9 cellular contexts compared by ENCODE assay signal in genomic region chr3:98556164-98557130, GRCh38. TPM values are rescaled to one million over a fixed set of nuclear protein-coding genes. Genes with fewer than 3 reads are reported as not detected.
A peak's percentile ranks its signal among the peaks of the same experiment; 100 is the strongest.
DNase-seq lines count a peak whose midpoint lies in the region; ATAC-seq and TF ChIP-seq lines count a peak whose summit lies in the region.
"Had no signal": no experiment of that assay in that cellular context is flagged by ENCODE, and none has a peak within 500 bp of the region (broad histone marks: within the 10 kb centered on the region; RNA-seq: fewer than 3 reads in every experiment).

No MANE protein-coding gene starts in this region.

- H3K4me1 ChIP-seq in mesenchymal stem cell (ENCODE audit: control insufficient read depth, insufficient read depth, low read depth, low read length), result no peaks in the 10 kb centered on the region
- H3K4me1 ChIP-seq in upper lobe of right lung, result no peaks in the 10 kb centered on the region

- H2BK12ac ChIP-seq in mesenchymal stem cell (ENCODE audit: low read length in 2 of 2), result no peak overlapping the region

- H3K9me3 ChIP-seq in mesenchymal stem cell (ENCODE audit: control insufficient read depth, low read length), result no peaks in the 10 kb centered on the region
- H3K9me3 ChIP-seq in upper lobe of right lung, result no peaks in the 10 kb centered on the region

- H2BK15ac ChIP-seq in mesenchymal stem cell (ENCODE audit: low read depth, poor library complexity, severe bottlenecking), result no peak overlapping the region

- H3K4me3 ChIP-seq in mesenchymal stem cell (ENCODE audit: insufficient read depth in 1 of 2, low read depth in 1 of 2, low read length in 2 of 2) (no peak overlapping the region), upper lobe of right lung (no peak overlapping the region)

- no peak overlapping the region for H3K4me2 ChIP-seq in mesenchymal stem cell (ENCODE audit: low read length, poor library complexity, severe bottlenecking)

- peak; percentile 52 for DNase-seq in mesenchymal stem cell
- no peak for DNase-seq in sciatic nerve (ENCODE audit: low spot score)
- DNase-seq in medulla oblongata (ENCODE audit: extremely low spot score), result no peak
- DNase-seq in Right ventricle myocardium superior, result no peak
- no peak for DNase-seq in upper lobe of right lung

- H3K79me1 ChIP-seq in mesenchymal stem cell (replicated peaks; ENCODE audit: low read length, poor library complexity, severe bottlenecking), result no peaks in the 10 kb centered on the region

- H3K27ac ChIP-seq in mesenchymal stem cell (ENCODE audit: low read length, poor library complexity, severe bottlenecking) (no peak overlapping the region), upper lobe of right lung (no peak overlapping the region)

- no peak overlapping the region for H2BK5ac ChIP-seq in mesenchymal stem cell (ENCODE audit: low read depth, low read length, poor library complexity, severe bottlenecking)

- H3K14ac ChIP-seq in mesenchymal stem cell (ENCODE audit: low read length in 2 of 2), result no peak overlapping the region

- H2AFZ ChIP-seq in mesenchymal stem cell (ENCODE audit: low read depth, low read length), result no peak overlapping the region

- no peak overlapping the region for H3K9ac ChIP-seq in mesenchymal stem cell (ENCODE audit: low read length)

- no peak overlapping the region for H4K8ac ChIP-seq in mesenchymal stem cell (ENCODE audit: low read length)

- H2AK5ac ChIP-seq in mesenchymal stem cell (ENCODE audit: low read length, severe bottlenecking), result no peak overlapping the region

- intact Hi-C loops in sciatic nerve (cut with DNase I) (no loop called here), Right ventricle myocardium superior (cut with DNase I) (no loop called here), upper lobe of right lung (cut with DNase I) (no loop called here)

- no peak overlapping the region for H3K4ac ChIP-seq in mesenchymal stem cell (ENCODE audit: low read depth in 1 of 2, low read length in 2 of 2)

- no peak for TF ChIP-seq CTCF in upper lobe of right lung (IDR thresholded peaks at IDR 0.05)

- H3K18ac ChIP-seq in mesenchymal stem cell (ENCODE audit: low read depth in 1 of 2, low read length in 2 of 2), result no peak overlapping the region

- H4K91ac ChIP-seq in mesenchymal stem cell (ENCODE audit: low read length), result no peak overlapping the region

- no peak overlapping the region for H2BK120ac ChIP-seq in mesenchymal stem cell (ENCODE audit: low read depth, low read length)

- H3K23ac ChIP-seq in mesenchymal stem cell (ENCODE audit: low read length in 2 of 2), result no peak overlapping the region

- H3K36me3 ChIP-seq in mesenchymal stem cell (ENCODE audit: control insufficient read depth in 1 of 2, insufficient read depth in 2 of 2, low read depth in 1 of 2, low read length in 2 of 2) (no peaks in the 10 kb centered on the region), upper lobe of right lung (no peaks in the 10 kb centered on the region)

- peak; percentile 82 for ATAC-seq in GM18909 (IDR thresholded peaks at IDR 0.05; ENCODE audit: poor library complexity, unreplicated experiment)
- ATAC-seq in HG03045 (IDR thresholded peaks at IDR 0.05; ENCODE audit: unreplicated experiment), result peak; percentile 79
- ATAC-seq in activated CD4-positive, CD25-positive, alpha-beta regulatory T cell treated with anti-CD3 and anti-CD28 coated beads, Interleukin-2, amount 50 U/mL, for 24 hours, result peak; percentile 81 to 82
- ATAC-seq in sciatic nerve, result no peak
- ATAC-seq in Right ventricle myocardium superior (ENCODE audit: poor library complexity), result no peak
- ATAC-seq in upper lobe of right lung, result no peak
- ATAC-seq: Panc1 had no signal

- H3K27me3 ChIP-seq in mesenchymal stem cell (ENCODE audit: control insufficient read depth in 1 of 2, insufficient read depth in 1 of 2, low read length in 2 of 2) (peaks cover 4 to 17% of the 10 kb centered on the region in 2 experiments), upper lobe of right lung (peaks cover 4% of the 10 kb centered on the region)

- WGBS in mesenchymal stem cell, result 87% methylated on average over 5 of the region's 7 CpGs

RNA-seq across cellular contexts. Expression of gene GPR15, which starts 24.7 kb away (rescaled TPM):
- not detected for polyA plus RNA-seq in mesenchymal stem cell (2013, experiment 1 of 2)
- polyA plus RNA-seq in mesenchymal stem cell (2013, experiment 2 of 2), result not detected
- total RNA-seq in sciatic nerve (0.36 TPM), Right ventricle myocardium superior (not detected), upper lobe of right lung (2.5 TPM)

RNA-seq across cellular contexts. Expression of gene CLDND1, which starts 33.7 kb away (rescaled TPM):
- 112 TPM for polyA plus RNA-seq in mesenchymal stem cell (2013, experiment 1 of 2)
- 120 TPM for polyA plus RNA-seq in mesenchymal stem cell (2013, experiment 2 of 2)
- total RNA-seq in sciatic nerve (185 TPM), Right ventricle myocardium superior (72.5 TPM), upper lobe of right lung (90.9 TPM)

RNA-seq across cellular contexts. Expression of gene CPOX, which starts 37.0 kb away (rescaled TPM):
- polyA plus RNA-seq in mesenchymal stem cell (2013, experiment 1 of 2), result 15.8 TPM
- 16.0 TPM for polyA plus RNA-seq in mesenchymal stem cell (2013, experiment 2 of 2)
- total RNA-seq in sciatic nerve (16.9 TPM), Right ventricle myocardium superior (11.5 TPM), upper lobe of right lung (15.8 TPM)

RNA-seq across cellular contexts. Expression of gene OR5K2, which starts 59.0 kb away (rescaled TPM):
- not detected for polyA plus RNA-seq in mesenchymal stem cell (2013, experiment 1 of 2)
- polyA plus RNA-seq in mesenchymal stem cell (2013, experiment 2 of 2), result not detected
- total RNA-seq in sciatic nerve (not detected), Right ventricle myocardium superior (not detected), upper lobe of right lung (not detected)

Comparison
In these comparisons a context has a peak if more than half of its experiments do, and no peak if none do; other contexts are left out.
1. ATAC-seq: peak in GM18909 (single experiment), HG03045 (single experiment) and activated CD4-positive, CD25-positive, alpha-beta regulatory T cell treated with anti-CD3 and anti-CD28 coated beads, Interleukin-2, amount 50 U/mL, for 24 hours (2 of 2); none in sciatic nerve (single experiment), Right ventricle myocardium superior (single experiment) and upper lobe of right lung (single experiment).